Comparison of ENCODE assay signal across 7 cellular contexts in genomic region chr3:49500408-49501257, GRCh38. TPM values are rescaled to one million over a fixed set of nuclear protein-coding genes. Genes with fewer than 3 reads are reported as not detected.
DNase-seq lines count a peak whose midpoint lies in the region; ATAC-seq and TF ChIP-seq lines count a peak whose summit lies in the region.

No MANE protein-coding gene starts in this region.

- H3K4me1 ChIP-seq in suprapubic skin = peaks cover 21% of the 10 kb centered on the region

- TF ChIP-seq CTCF in astrocyte of the cerebellum (IDR thresholded peaks at IDR 0.05; ENCODE audit: low read depth, low read length, missing control alignments) = no peak
- TF ChIP-seq CTCF in kidney epithelial cell (IDR thresholded peaks at IDR 0.05; ENCODE audit: insufficient read depth, low read length, poor library complexity, severe bottlenecking) = no peak
- no peak for TF ChIP-seq CTCF in suprapubic skin (IDR thresholded peaks at IDR 0.05)

- WGBS in suprapubic skin = 20% methylated on average over 7 of the region's 7 CpGs

- no peak overlapping the region for H3K4me3 ChIP-seq in astrocyte of the cerebellum (ENCODE audit: low read depth, low read length)
- no peak overlapping the region for H3K4me3 ChIP-seq in kidney epithelial cell (ENCODE audit: low read depth, low read length)
- H3K4me3 ChIP-seq in suprapubic skin = no peak overlapping the region

- H3K27me3 ChIP-seq in kidney epithelial cell (ENCODE audit: control insufficient read depth, insufficient read depth, low read length) (no peaks in the 10 kb centered on the region), suprapubic skin (no peaks in the 10 kb centered on the region)

- H3K36me3 ChIP-seq in kidney epithelial cell (ENCODE audit: control insufficient read depth, insufficient read depth, low read length) (no peaks in the 10 kb centered on the region), suprapubic skin (no peaks in the 10 kb centered on the region)

- DNase-seq in LoVo (ENCODE audit: low spot score) = peak; percentile 62
- peak; percentile 89 for DNase-seq in astrocyte of the cerebellum (ENCODE audit: low read depth)
- peak; percentile 77 for DNase-seq in kidney epithelial cell (ENCODE audit: low read depth)
- DNase-seq in suprapubic skin (ENCODE audit: low spot score in 2 of 2) = peak in 1 of 2 donors; percentile 75
- DNase-seq in NK-92 treated with Interleukin-12 subunit alpha and Interleukin-12 subunit beta, amount 100 ng/mL, for 24 hours (lab: John Stamatoyannopoulos, UW) = no peak
- DNase-seq in activated gamma-delta T cell treated with Interleukin-2 at 50 U/mL for 16 hours = no peak

- in situ Hi-C loops in astrocyte of the cerebellum (cut with HindIII; ENCODE audit: low sequenced_read_pairs) = no loop called here

- no peaks in the 10 kb centered on the region for H3K9me3 ChIP-seq in suprapubic skin

- no peak for ATAC-seq in GM18870 (IDR thresholded peaks at IDR 0.05; ENCODE audit: unreplicated experiment)

- TF ChIP-seq POLR2A in suprapubic skin (IDR thresholded peaks at IDR 0.05) = no peak

- peak overlapping the region; percentile 87 for H3K27ac ChIP-seq in suprapubic skin

- no peak for TF ChIP-seq EP300 in suprapubic skin (IDR thresholded peaks at IDR 0.05)

RNA-seq across cellular contexts. Expression of gene DAG1, which starts 30.6 kb away (rescaled TPM):
- total RNA-seq in kidney epithelial cell (59.7 and 60.0 TPM in 2 replicates), suprapubic skin (100 to 1,000 TPM in 1 of 4 donors, 10 to 100 TPM in 3; 42.1 to 102 (median 76.6) TPM)

RNA-seq across cellular contexts. Expression of gene BSN, which starts 53.6 kb away (rescaled TPM):
- total RNA-seq in kidney epithelial cell (0.92 and 2.7 TPM in 2 replicates), suprapubic skin (under 1 TPM; 0.04 to 0.59 (median 0.15) TPM)

Comparison
In these comparisons a context has a peak if more than half of its experiments do, and no peak if none do; other contexts are left out.
1. DNase-seq: peak in LoVo (single experiment), astrocyte of the cerebellum (single experiment) and kidney epithelial cell (single experiment); none in NK-92 treated with Interleukin-12 subunit alpha and Interleukin-12 subunit beta, amount 100 ng/mL, for 24 hours (single experiment) and activated gamma-delta T cell treated with Interleukin-2 at 50 U/mL for 16 hours (single experiment).